Comparison of ENCODE assay signal across 9 cellular contexts in genomic region chr5:60883229-60883628, GRCh38. TPM values are rescaled to one million over a fixed set of nuclear protein-coding genes. Genes with fewer than 3 reads are reported as not detected.
A peak's percentile ranks its signal among the peaks of the same experiment; 100 is the strongest.
DNase-seq lines count a peak whose midpoint lies in the region; ATAC-seq, FAIRE-seq and TF ChIP-seq lines count a peak whose summit lies in the region.
"Had no signal": no experiment of that assay in that cellular context is flagged by ENCODE, and none has a peak within 500 bp of the region (broad histone marks: within the 10 kb centered on the region; RNA-seq: fewer than 3 reads in every experiment).

No MANE protein-coding gene starts in this region.

- POLR2A ChIA-PET in HepG2 (lab: Yijun Ruan, JAX) = no interaction called here

- TF ChIP-seq CTCF in adrenal gland (IDR thresholded peaks at IDR 0.05) (peak in 5 of 6 experiments; percentile 15 to 45 (median 42)), HepG2 (CRISPR knock-in tag; IDR thresholded peaks at IDR 0.05) (peak; percentile 69), spleen (IDR thresholded peaks at IDR 0.05 in 8 of 11, conservative IDR thresholded peaks at IDR 0.05 in 3 of 11) (no peak)

- TF ChIP-seq EP300 in HepG2 (IDR thresholded peaks at IDR 0.05; ENCODE audit: low read depth in 2 of 2, low read length in 2 of 2) = no peak
- no peak for TF ChIP-seq EP300 in HepG2 (CRISPR knock-in tag; IDR thresholded peaks at IDR 0.05; ENCODE audit: borderline replicate concordance)

- H3K4me2 ChIP-seq in HepG2 (ENCODE audit: low read depth, low read length) = no peak overlapping the region

- H3K9me3 ChIP-seq in adrenal gland (replicated peaks in 1 of 3) (no peaks in the 10 kb centered on the region), HepG2 (ENCODE audit: low read length) (no peaks in the 10 kb centered on the region), spleen (peaks cover 0 to 15% (median 1%) of the 10 kb centered on the region in 8 donors)

- H3K4me1 ChIP-seq in adrenal gland (replicated peaks in 1 of 2) (no peaks in the 10 kb centered on the region), HepG2 (ENCODE audit: insufficient read depth, low read length) (peaks cover 17% of the 10 kb centered on the region), spleen (no peaks in the 10 kb centered on the region)

- no TSS peak for BruUV-seq in HepG2 (replicated peaks; lab: Mats Ljungman, UMichigan)

- no peak overlapping the region for H3K9ac ChIP-seq in HepG2 (ENCODE audit: insufficient read depth, low read depth, low read length)

- no peak; the same call in 1 of the 2 replicates for TF ChIP-seq RAD21 in HepG2 (CRISPR knock-in tag; IDR thresholded peaks at IDR 0.05)

- H3K4me3 ChIP-seq in adrenal gland = no peak overlapping the region
- H3K4me3 ChIP-seq in HepG2 (replicated peaks in 1 of 3; ENCODE audit: insufficient read depth in 1 of 3, low read depth in 2 of 3, low read length in 3 of 3) = no peak overlapping the region
- H3K4me3 ChIP-seq in spleen = no peak overlapping the region

- in situ Hi-C loops in HepG2 (cut with HindIII; ENCODE audit: extremely low pct_ligation_motif_present, low pct_unique_long_range_greater_than_20kb) = loop anchor here (10.0 kb wide), 1 partner anchor 208 kb away; no protein-coding TSS in a partner anchor

- DNase-seq in DMS53 (lab: John Stamatoyannopoulos, UW) = peak; percentile 60
- DNase-seq in adrenal gland = no peak
- peak; percentile 29 for DNase-seq in HepG2 (ENCODE audit: low spot score)
- DNase-seq in activated CD8-positive, alpha-beta memory T cell treated with anti-CD3 and anti-CD28 coated beads, Interleukin-2, amount 50 U/mL, for 4 hours = no peak
- DNase-seq in spleen = no peak
- DNase-seq: activated CD4-positive, alpha-beta T cell treated with anti-CD3 and anti-CD28 coated beads, Interleukin-2, amount 50 U/mL, for 48 hours had no signal

- CTCF ChIA-PET in HepG2 (lab: Yijun Ruan, JAX; ENCODE audit: low intra/inter-chr PET ratio, low total read pairs) = interaction anchor here (2.0 kb wide), 1 partner anchor 205 kb away, joined by 11 read pairs; no protein-coding TSS in a partner anchor

- H2AFZ ChIP-seq in HepG2 (ENCODE audit: low read length) = no peak overlapping the region

- intact Hi-C loops in adrenal gland (cut with DNase I) (no loop called here), HepG2 (cut with micrococcal nuclease; ENCODE audit: unreplicated experiment) (loop anchor here (1.0 to 5.0 kb wide), 2 partner anchors 181 to 206 kb away; partner anchors contain the start of gene DEPDC1B), spleen (cut with DNase I; ENCODE audit: low total_unique reads) (no loop called here)

- H3K27ac ChIP-seq in adrenal gland = no peak overlapping the region
- no peak overlapping the region for H3K27ac ChIP-seq in HepG2 (ENCODE audit: extremely low read length, insufficient read depth, low read length)
- H3K27ac ChIP-seq in spleen = no peak overlapping the region

- no peaks in the 10 kb centered on the region for H3K36me3 ChIP-seq in adrenal gland (replicated peaks in 1 of 2)
- H3K36me3 ChIP-seq in HepG2 (replicated peaks in 1 of 2; ENCODE audit: control insufficient read depth in 1 of 2, insufficient read depth in 2 of 2, low read length in 2 of 2) = no peaks in the 10 kb centered on the region
- peaks cover 0 to 43% (median 0%) of the 10 kb centered on the region in 6 donors for H3K36me3 ChIP-seq in spleen

- ATAC-seq in HG03354 (IDR thresholded peaks at IDR 0.05; ENCODE audit: poor library complexity, severe bottlenecking, unreplicated experiment) = peak; percentile 58
- peak; percentile 64 for ATAC-seq in HepG2
- ATAC-seq in HG03039 (IDR thresholded peaks at IDR 0.05; ENCODE audit: unreplicated experiment) = no peak
- no peak for ATAC-seq in GM18909 (IDR thresholded peaks at IDR 0.05; ENCODE audit: poor library complexity, unreplicated experiment)

- FAIRE-seq in HepG2 (lab: Jason Lieb, UNC) = no peak

- TF ChIP-seq POLR2A in adrenal gland (IDR thresholded peaks at IDR 0.05) (no peak), HepG2 (IDR thresholded peaks at IDR 0.05; ENCODE audit: insufficient read depth in 1 of 2, low read depth in 2 of 2, low read length in 2 of 2) (no peak), spleen (IDR thresholded peaks at IDR 0.05) (no peak)

- H3K79me2 ChIP-seq in HepG2 (ENCODE audit: insufficient read depth, low read length) = no peaks in the 10 kb centered on the region

- H3K27me3 ChIP-seq in adrenal gland (no peaks in the 10 kb centered on the region), HepG2 (ENCODE audit: control insufficient read depth in 1 of 2, insufficient read depth in 2 of 2, low read length in 2 of 2) (no peaks in the 10 kb centered on the region), spleen (replicated peaks in 1 of 7) (no peaks in the 10 kb centered on the region)

- H4K20me1 ChIP-seq in HepG2 (ENCODE audit: insufficient read depth, low read length) = no peaks in the 10 kb centered on the region

TF ChIP-seq in HepG2, 621 proteins besides CTCF, POLR2A, EP300 and RAD21:
- no peak for TF ChIP-seq ZSCAN22 (CRISPR knock-in tag; IDR thresholded peaks at IDR 0.05)
- no peak for TF ChIP-seq ZNF704 (CRISPR knock-in tag; IDR thresholded peaks at IDR 0.05; ENCODE audit: borderline replicate concordance)
- TF ChIP-seq SMC3 (IDR thresholded peaks at IDR 0.05; ENCODE audit: low read length) = peak; percentile 33; the same call in 1 of the 2 replicates
- no peak for TF ChIP-seq BATF2 (CRISPR knock-in tag; IDR thresholded peaks at IDR 0.05)
- TF ChIP-seq, protein P1, sequence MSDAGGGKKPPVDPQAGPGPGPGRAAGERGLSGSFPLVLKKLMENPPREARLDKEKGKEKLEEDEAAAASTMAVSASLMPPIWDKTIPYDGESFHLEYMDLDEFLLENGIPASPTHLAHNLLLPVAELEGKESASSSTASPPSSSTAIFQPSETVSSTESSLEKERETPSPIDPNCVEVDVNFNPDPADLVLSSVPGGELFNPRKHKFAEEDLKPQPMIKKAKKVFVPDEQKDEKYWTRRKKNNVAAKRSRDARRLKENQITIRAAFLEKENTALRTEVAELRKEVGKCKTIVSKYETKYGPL (CRISPR knock-in tag; IDR thresholded peaks at IDR 0.05) = no peak
- peak; percentile 68 for TF ChIP-seq STAG1 (CRISPR knock-in tag; IDR thresholded peaks at IDR 0.05)
- TF ChIP-seq ZBTB1 (CRISPR knock-in tag; IDR thresholded peaks at IDR 0.05; ENCODE audit: borderline replicate concordance) = no peak
- no peak for TF ChIP-seq ZNF660 (CRISPR knock-in tag; IDR thresholded peaks at IDR 0.05; ENCODE audit: borderline replicate concordance, low read depth)

RNA-seq across cellular contexts. Expression of gene ELOVL7, which starts 39.2 kb away (rescaled TPM):
- total RNA-seq in adrenal gland (1 to 10 TPM; 1.3 to 5.1 (median 4.4) TPM), HepG2 (2016; rRNA removed; fragmentation: Illumina TruSeq; extraction: Trizol) (5.1 and 7.3 TPM in 2 replicates), spleen (1 to 10 TPM; 1.7 to 8.1 (median 3.1) TPM)
- polyA plus RNA-seq in adrenal gland (1 to 10 TPM in 2 of 3 donors, under 1 TPM in 1; 0.88 to 3.1 (median 2.2) TPM), HepG2 (2011; rRNA removed) (4.5 and 4.7 TPM in 2 replicates), spleen (under 1 TPM; 0.43 to 0.52 (median 0.51) TPM)
- 0.40 and 1.1 TPM in 2 replicates for total RNA-seq in HepG2 (2016; cell fraction: cytosol; rRNA removed; fragmentation: Illumina TruSeq; extraction: Trizol; ENCODE audit: low read depth)
- 4.3 and 8.0 TPM in 2 replicates for total RNA-seq in HepG2 (2016; cell fraction: insoluble cytoplasmic fraction; rRNA removed; fragmentation: Illumina TruSeq; extraction: Trizol)
- 2.5 and 3.4 TPM in 2 replicates for total RNA-seq in HepG2 (2016; cell fraction: membrane; rRNA removed; fragmentation: Illumina TruSeq; extraction: Trizol)
- total RNA-seq in HepG2 (2016; cell fraction: nucleus; rRNA removed; fragmentation: Illumina TruSeq; extraction: Trizol) = 8.0 TPM in 2 replicates
- 2.0 and 3.0 TPM in 2 replicates for polyA plus RNA-seq in HepG2 (2011; cell fraction: cytosol; rRNA removed)
- polyA plus RNA-seq in HepG2 (2011; cell fraction: nucleus; rRNA removed) = 1.8 and 2.0 TPM in 2 replicates
- 3.1 and 3.4 TPM in 2 replicates for polyA plus RNA-seq in HepG2 (2012)
- 0.42 and 0.61 TPM in 2 replicates for polyA plus RNA-seq in HepG2 (2016; cell fraction: cytosol; fragmentation: Illumina TruSeq; extraction: Trizol; ENCODE audit: low read depth)
- 4.1 and 5.1 TPM in 2 replicates for polyA plus RNA-seq in HepG2 (2016; cell fraction: insoluble cytoplasmic fraction; fragmentation: Illumina TruSeq; extraction: Trizol; ENCODE audit: low read depth)
- polyA plus RNA-seq in HepG2 (2016; cell fraction: membrane; fragmentation: Illumina TruSeq; extraction: Trizol; ENCODE audit: low read depth) = 1.4 and 1.7 TPM in 2 replicates
- 8.6 and 10.3 TPM in 2 replicates for polyA plus RNA-seq in HepG2 (2016; cell fraction: nucleus; fragmentation: Illumina TruSeq; extraction: Trizol; ENCODE audit: insufficient read depth, low read depth)
- polyA minus RNA-seq in HepG2 (2011; rRNA and poly(A)+ RNA removed; ENCODE audit: low replicate concordance) = 4.1 and 5.9 TPM in 2 replicates
- polyA minus RNA-seq in HepG2 (2011; cell fraction: cytosol; rRNA and poly(A)+ RNA removed) = 3.6 and 4.6 TPM in 2 replicates
- polyA minus RNA-seq in HepG2 (2011; cell fraction: nucleus; rRNA and poly(A)+ RNA removed) = 2.7 and 5.0 TPM in 2 replicates

Comparison
In these comparisons a context has a peak if more than half of its experiments do, and no peak if none do; other contexts are left out.
1. DNase-seq: peak in DMS53 (single experiment) and HepG2 (single experiment); none in adrenal gland (0 of 7), activated CD8-positive, alpha-beta memory T cell treated with anti-CD3 and anti-CD28 coated beads, Interleukin-2, amount 50 U/mL, for 4 hours (single experiment) and spleen (single experiment).
2. ATAC-seq: peak in HG03354 (single experiment) and HepG2 (single experiment); none in HG03039 (single experiment) and GM18909 (single experiment).
3. CTCF ChIP-seq: peak in adrenal gland (5 of 6) and HepG2 (single experiment); none in spleen (0 of 11).